Comparison of ENCODE assay signal across 15 cellular contexts in genomic region chr11:12071574-12071973, GRCh38.
"Had no signal": no experiment of that assay in that cellular context is flagged by ENCODE, and none has a peak within 500 bp of the region (broad histone marks: within the 10 kb centered on the region; RNA-seq: fewer than 3 reads in every experiment).

No MANE protein-coding gene starts in this region.

- H3K36me3 ChIP-seq: esophagus muscularis mucosa, sigmoid colon, upper lobe of right lung had no signal

- H3K9me3 ChIP-seq: esophagus muscularis mucosa, sigmoid colon, upper lobe of right lung had no signal

- H3K27me3 ChIP-seq: esophagus muscularis mucosa, sigmoid colon, upper lobe of right lung had no signal

- DNase-seq: activated B cell treated with CpG ODN at 0.5 μM for 24 hours; activated CD4-positive, alpha-beta T cell treated with anti-CD3 and anti-CD28 coated beads for 36 hours; activated naive CD4-positive, alpha-beta T cell treated with Interleukin-2 at 50 U/mL for 16 hours; activated naive CD8-positive, alpha-beta T cell treated with anti-CD3 and anti-CD28 coated beads for 36 hours; activated T-cell treated with anti-CD3 and anti-CD28 coated beads, Interleukin-2, amount 50 U/mL, for 48 hours; central memory CD4-positive, alpha-beta T cell; effector memory CD8-positive, alpha-beta T cell; natural killer cell; stimulated activated CD4-positive, alpha-beta T cell treated with anti-CD3 and anti-CD28 coated beads, Interleukin-15, amount 100 ng/mL, for 24 hours; T1000; upper lobe of right lung had no signal

- ATAC-seq: activated CD4-positive, alpha-beta T cell treated with anti-CD3 and anti-CD28 coated beads for 36 hours; natural killer cell; stimulated activated memory B cell treated with anti-CD40 and anti-IgM and Interleukin-4, amounts not matched to agents 10 μg/mL and 1 μg/mL and 100 μg/mL, for 72 hours; upper lobe of right lung had no signal

- H3K4me2 ChIP-seq: smooth muscle cell had no signal

- H3K4me3 ChIP-seq: esophagus muscularis mucosa, sigmoid colon, smooth muscle cell, upper lobe of right lung had no signal
